11 cellular contexts compared by ENCODE assay signal in the genomic region with DNA sequence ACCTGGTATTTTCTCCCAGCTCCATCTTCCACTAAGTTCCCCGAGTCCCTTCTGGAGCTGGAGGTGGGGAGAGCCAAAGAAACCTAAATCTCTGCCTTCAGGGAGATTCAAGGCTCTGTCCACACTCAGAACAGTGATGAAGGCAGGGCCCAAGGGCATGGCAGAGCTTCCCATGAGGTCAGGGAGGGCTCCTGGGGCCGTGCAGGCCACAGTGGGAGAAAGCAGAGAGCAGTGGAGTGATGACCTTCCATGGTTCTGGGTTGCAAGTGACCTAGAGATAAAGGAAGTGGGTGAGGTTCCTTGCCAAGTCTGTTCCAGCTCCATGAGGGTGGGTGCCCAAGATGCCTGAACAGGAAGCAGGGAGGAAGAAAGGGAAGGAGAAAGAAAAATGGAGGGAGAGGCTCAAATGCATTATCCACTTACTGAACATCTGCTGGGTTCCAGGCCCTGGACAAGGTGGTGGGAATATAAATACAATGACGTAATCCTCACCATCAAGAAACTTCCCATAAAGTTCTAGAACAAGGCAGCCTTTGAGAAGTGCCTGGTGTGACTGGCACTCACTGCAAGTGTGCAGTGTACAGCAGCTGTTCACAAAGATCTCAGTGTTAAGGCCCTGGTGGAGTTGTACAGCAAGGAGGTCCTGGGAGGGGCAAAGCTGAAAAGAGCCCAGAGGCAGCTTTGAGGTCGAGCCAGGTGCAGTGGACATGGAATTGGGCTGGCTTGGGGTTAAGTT. TPM values are rescaled to one million over a fixed set of nuclear protein-coding genes. Genes with fewer than 3 reads are reported as not detected.
DNase-seq lines count a peak whose midpoint lies in the region; ATAC-seq and TF ChIP-seq lines count a peak whose summit lies in the region.
"Had no signal": no experiment of that assay in that cellular context is flagged by ENCODE, and none has a peak within 500 bp of the region (broad histone marks: within the 10 kb centered on the region; RNA-seq: fewer than 3 reads in every experiment).

No MANE protein-coding gene starts in this region.

- peaks cover 4 to 18% (median 4%) of the 10 kb centered on the region in 3 donors for H3K36me3 Mint-ChIP-seq in CD8-positive, alpha-beta memory T cell
- H3K36me3 Mint-ChIP-seq in effector memory CD8-positive, alpha-beta T cell (ENCODE audit: insufficient read depth), result peaks cover 43% of the 10 kb centered on the region

- H3K36me3 ChIP-seq in CD8-positive, alpha-beta memory T cell (ENCODE audit: insufficient read depth, low read length), result peaks cover 8% of the 10 kb centered on the region
- H3K36me3 ChIP-seq in parathyroid adenoma (ENCODE audit: control insufficient read depth, insufficient read depth, low read length), result no peaks in the 10 kb centered on the region

- H3K4me3 ChIP-seq in CD8-positive, alpha-beta memory T cell (ENCODE audit: low read length), result no peak overlapping the region
- no peak overlapping the region for H3K4me3 ChIP-seq in parathyroid adenoma (ENCODE audit: low read depth, low read length)

- H3K9ac ChIP-seq in parathyroid adenoma, result no peak overlapping the region

- peaks cover 63 to 69% (median 68%) of the 10 kb centered on the region in 3 donors for H3K4me1 Mint-ChIP-seq in CD8-positive, alpha-beta memory T cell
- peaks cover 63 to 74% of the 10 kb centered on the region in 2 donors for H3K4me1 Mint-ChIP-seq in effector memory CD8-positive, alpha-beta T cell (ENCODE audit: low read depth in 2 of 2)

- CTCF ChIA-PET in CD8-positive, alpha-beta memory T cell (lab: Charles Lee), result interaction anchor here (1.1 to 3.3 kb wide), 9 partner anchors 8 to 183 kb away, joined by 3 to 17 read pairs (median 5); partner anchors contain the start of gene TBX21

- peak overlapping the region; percentile 22 for H2AFZ ChIP-seq in parathyroid adenoma

- H3K9me3 ChIP-seq in CD8-positive, alpha-beta memory T cell (ENCODE audit: low read length), result no peaks in the 10 kb centered on the region
- H3K9me3 ChIP-seq in parathyroid adenoma (ENCODE audit: control insufficient read depth, low read length), result no peaks in the 10 kb centered on the region

- no peak overlapping the region for H3K4me2 ChIP-seq in parathyroid adenoma (ENCODE audit: low read length)

- TF ChIP-seq CTCF in parathyroid adenoma (IDR thresholded peaks at IDR 0.05), result no peak

- H3K79me2 ChIP-seq in parathyroid adenoma, result no peaks in the 10 kb centered on the region

- peak overlapping the region; percentile 67 to 85 (median 80) for H3K4me3 Mint-ChIP-seq in CD8-positive, alpha-beta memory T cell
- H3K4me3 Mint-ChIP-seq in effector memory CD8-positive, alpha-beta T cell, result peak overlapping the region; percentile 85 to 86

- no peaks in the 10 kb centered on the region for H3K27me3 Mint-ChIP-seq in CD8-positive, alpha-beta memory T cell
- H3K27me3 Mint-ChIP-seq in effector memory CD8-positive, alpha-beta T cell, result no peaks in the 10 kb centered on the region

- H3K9me3 Mint-ChIP-seq in CD8-positive, alpha-beta memory T cell, result no peaks in the 10 kb centered on the region
- H3K9me3 Mint-ChIP-seq in effector memory CD8-positive, alpha-beta T cell, result no peaks in the 10 kb centered on the region

- peak overlapping the region in 7 of 8 donors; percentile 8 to 97 (median 94) for H3K27ac Mint-ChIP-seq in CD8-positive, alpha-beta memory T cell
- H3K27ac Mint-ChIP-seq in effector memory CD8-positive, alpha-beta T cell, result peak overlapping the region; percentile 95 to 96

- no peak overlapping the region for H3K27ac ChIP-seq in CD8-positive, alpha-beta memory T cell (ENCODE audit: low read depth, low read length)
- H3K27ac ChIP-seq in parathyroid adenoma, result no peak overlapping the region
- H3K27ac ChIP-seq: VCaP had no signal

- peaks cover 71% of the 10 kb centered on the region for H3K4me1 ChIP-seq in CD8-positive, alpha-beta memory T cell (ENCODE audit: insufficient read depth, low read length)
- H3K4me1 ChIP-seq in parathyroid adenoma, result peaks cover 6% of the 10 kb centered on the region

- POLR2A ChIA-PET in CD8-positive, alpha-beta memory T cell (lab: Charles Lee), result interaction anchor here (1.2 to 1.5 kb wide), 3 partner anchors 25 to 29 kb away, joined by 5 to 7 read pairs (median 5); partner anchors contain the start of gene TBX21

- no peak for DNase-seq in CD8-positive, alpha-beta memory T cell
- DNase-seq in LHCN-M2 (ENCODE audit: low read depth) (peak; percentile 48), GF-D8 (lab: John Stamatoyannopoulos, UW) (no peak)
- DNase-seq in effector memory CD8-positive, alpha-beta T cell, result no peak
- DNase-seq: H7, NCI-H1092 had no signal

- no peak for ATAC-seq in effector memory CD8-positive, alpha-beta T cell (replicated peaks)
- ATAC-seq in GM19351 (IDR thresholded peaks at IDR 0.05; ENCODE audit: unreplicated experiment) (no peak), GM21360 (IDR thresholded peaks at IDR 0.05; ENCODE audit: unreplicated experiment) (no peak)

- no peaks in the 10 kb centered on the region for H3K27me3 ChIP-seq in CD8-positive, alpha-beta memory T cell (ENCODE audit: insufficient read depth, low read length, poor library complexity, severe bottlenecking)
- no peaks in the 10 kb centered on the region for H3K27me3 ChIP-seq in parathyroid adenoma (ENCODE audit: control insufficient read depth, insufficient read depth, low read length)

RNA-seq across cellular contexts. Expression of gene TBKBP1, which starts 13.3 kb away (rescaled TPM):
- total RNA-seq in CD8-positive, alpha-beta memory T cell, result 1 to 10 TPM; 6.6 to 6.7 TPM
- 1.8 TPM for polyA plus RNA-seq in CD8-positive, alpha-beta memory T cell
- total RNA-seq in LHCN-M2 (2014; rRNA removed), result 3.8 and 5.4 TPM in 2 replicates
- 5.9 TPM for polyA plus RNA-seq in LHCN-M2 (2012)

RNA-seq across cellular contexts. Expression of gene TBX21, which starts 25.8 kb away (rescaled TPM):
- 10 to 100 TPM; 37.8 to 39.8 TPM for total RNA-seq in CD8-positive, alpha-beta memory T cell
- 59.6 TPM for polyA plus RNA-seq in CD8-positive, alpha-beta memory T cell
- total RNA-seq in LHCN-M2 (2014; rRNA removed), result not detected in 2 replicates
- polyA plus RNA-seq in LHCN-M2 (2012), result not detected
- total RNA-seq: astrocyte, H7 had no signal

RNA-seq across cellular contexts. Expression of gene KPNB1, which starts 57.5 kb away (rescaled TPM):
- total RNA-seq in CD8-positive, alpha-beta memory T cell, result 100 to 1,000 TPM; 907 to 915 TPM
- 35.9 TPM for polyA plus RNA-seq in CD8-positive, alpha-beta memory T cell
- total RNA-seq in LHCN-M2 (2014; rRNA removed), result 401 and 457 TPM in 2 replicates
- 212 TPM for polyA plus RNA-seq in LHCN-M2 (2012)

Comparison
In these comparisons a context has a peak if more than half of its experiments do, and no peak if none do; other contexts are left out.
1. RNA of gene TBX21, which starts 25.8 kb away (total RNA-seq): 37.8 to 39.8 TPM in CD8-positive, alpha-beta memory T cell; not detected in LHCN-M2; every median in the first group is over 10 times any median in the second.